ENCODE assay signal across 9 cellular contexts in the genomic region with DNA sequence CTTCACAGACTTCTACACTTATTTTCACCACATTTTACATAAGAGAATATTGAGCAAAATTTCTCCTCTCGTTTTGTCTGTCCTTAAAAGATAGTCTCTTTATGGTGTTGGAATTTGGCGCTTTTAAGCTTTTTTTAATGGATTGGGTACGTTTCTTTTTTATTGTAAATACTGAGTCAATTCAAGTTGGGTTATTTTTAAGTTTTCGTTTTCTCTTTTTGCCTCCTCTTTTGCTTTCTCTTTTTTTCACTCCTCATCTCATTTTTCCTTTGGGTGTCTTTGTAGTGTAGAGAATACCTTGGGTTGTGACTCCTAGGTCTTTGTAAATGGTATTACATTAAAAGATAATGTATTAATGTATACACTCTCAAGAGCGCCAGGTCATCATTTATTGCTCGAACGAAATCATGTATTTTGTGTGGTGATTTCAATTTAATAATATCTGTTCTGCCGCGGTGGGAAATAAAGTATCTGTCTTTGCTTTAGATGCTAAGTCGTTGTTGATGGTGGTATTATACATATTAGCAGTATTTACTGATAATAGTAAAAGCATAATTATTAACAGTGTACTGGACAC. TPM values are rescaled to one million over a fixed set of nuclear protein-coding genes. Genes with fewer than 3 reads are reported as not detected.
A peak's percentile ranks its signal among the peaks of the same experiment; 100 is the strongest.
DNase-seq lines count a peak whose midpoint lies in the region; ATAC-seq and TF ChIP-seq lines count a peak whose summit lies in the region.
"Had no signal": no experiment of that assay in that cellular context is flagged by ENCODE, and none has a peak within 500 bp of the region (broad histone marks: within the 10 kb centered on the region; RNA-seq: fewer than 3 reads in every experiment).

No MANE protein-coding gene starts in this region.

- H3K9ac ChIP-seq in Loucy (ENCODE audit: low read depth, low read length, poor library complexity, severe bottlenecking) (peak overlapping the region; percentile 95), endodermal cell (ENCODE audit: extremely low read depth, low read length, poor library complexity, severe bottlenecking) (peak overlapping the region; percentile 88), neuronal stem cell (ENCODE audit: low read depth, low read length, poor library complexity) (no peak overlapping the region)

- H3K79me1 ChIP-seq in neuronal stem cell (ENCODE audit: low read depth, low read length) = peaks cover 4% of the 10 kb centered on the region

- WGBS in endodermal cell (ENCODE audit: insufficient coverage in 1 of 2, insufficient read length in 1 of 2), 2 experiments = 10% methylated on average over 8 of the region's 10 CpGs; no CpG with 5 or more reads in 1 of the 2 experiments
- WGBS in neuronal stem cell (ENCODE audit: extremely low coverage in 2 of 2, insufficient read length in 2 of 2, insufficient replicate concordance in 1 of 2), 2 donors = no CpG with 5 or more reads among the region's 10 CpGs

- no peak for ATAC-seq in activated naive CD8-positive, alpha-beta T cell treated with anti-CD3 and anti-CD28 coated beads, Interleukin-2, amount 50 U/mL, for 24 hours
- no peak for ATAC-seq in HG03457 (IDR thresholded peaks at IDR 0.05; ENCODE audit: unreplicated experiment)

- no peaks in the 10 kb centered on the region for H3K9me2 ChIP-seq in Loucy (replicated peaks; ENCODE audit: low read depth, low read length)

- H3K27ac ChIP-seq in endodermal cell (ENCODE audit: low read depth, low read length) = no peak overlapping the region
- no peak overlapping the region for H3K27ac ChIP-seq in neuronal stem cell (replicated peaks; ENCODE audit: low read length)

- intact Hi-C loops in activated T-helper 1 cell treated with anti-CD3 and anti-CD28 coated beads, Interleukin-12 subunit alpha, Interleukin-12 subunit beta, Interleukin-2, Interleukin-4 antibody, amounts not matched to agents 30 ng/mL and 10 ng/mL and 1 ng/mL, durations not matched to agents 14 hours and 24 hours and 36 hours (cut with micrococcal nuclease) = loop anchor here (1.0 to 10.0 kb wide), 8 partner anchors 19 to 1312 kb away; a partner anchor contains a TSS

- CTCF ChIA-PET in BJ (lab: Yijun Ruan, JAX) = interaction anchor here (1.1 to 1.6 kb wide), 3 partner anchors 285 to 539 kb away, joined by 5 to 7 read pairs (median 5); no protein-coding TSS in a partner anchor

- H3K79me2 ChIP-seq in Loucy (ENCODE audit: insufficient read depth, low read length) = peaks cover 59% of the 10 kb centered on the region

- H3K36me3 ChIP-seq in BJ (ENCODE audit: control insufficient read depth, insufficient read depth, low read length) (no peaks in the 10 kb centered on the region), Loucy (ENCODE audit: insufficient read depth, low read length) (peaks cover 9% of the 10 kb centered on the region; the same call in 1 of the 2 replicates), endodermal cell (ENCODE audit: control insufficient read depth, insufficient read depth, low read length) (peaks cover 22% of the 10 kb centered on the region), neuronal stem cell (replicated peaks in 1 of 2; ENCODE audit: control insufficient read depth in 2 of 2, insufficient read depth in 2 of 2, low read length in 2 of 2) (peaks cover 2 to 23% of the 10 kb centered on the region in 2 donors)

- H2AFZ ChIP-seq in Loucy (ENCODE audit: low read length) (peak overlapping the region; percentile 98), neuronal stem cell (ENCODE audit: low read length) (peak overlapping the region; percentile 89)

- H2BK15ac ChIP-seq in neuronal stem cell (ENCODE audit: low read length) = no peak overlapping the region

- no peaks in the 10 kb centered on the region for H3K27me3 Mint-ChIP-seq in endodermal cell (ENCODE audit: insufficient read depth)
- H3K27me3 Mint-ChIP-seq in activated naive CD8-positive, alpha-beta T cell treated with anti-CD3 and anti-CD28 coated beads, Interleukin-2, amount 50 U/mL, for 24 hours = no peaks in the 10 kb centered on the region
- no peaks in the 10 kb centered on the region for H3K27me3 Mint-ChIP-seq in activated T-helper 1 cell treated with anti-CD3 and anti-CD28 coated beads, Interleukin-12 subunit alpha, Interleukin-12 subunit beta, Interleukin-2, Interleukin-4 antibody, amounts not matched to agents 30 ng/mL and 10 ng/mL and 1 ng/mL, durations not matched to agents 14 hours and 24 hours and 36 hours (ENCODE audit: insufficient read depth)

- no peak overlapping the region for H3K18ac ChIP-seq in neuronal stem cell (ENCODE audit: low read length)

- no peak overlapping the region for H2AK5ac ChIP-seq in neuronal stem cell (ENCODE audit: low read depth, low read length)

- TF ChIP-seq CTCF in BJ (IDR thresholded peaks at IDR 0.05; ENCODE audit: insufficient read depth, low read depth, low read length) (no peak), Loucy (conservative IDR thresholded peaks at IDR 0.05; ENCODE audit: low read length) (no peak), endodermal cell (conservative IDR thresholded peaks at IDR 0.05) (no peak)

- peaks cover 18% of the 10 kb centered on the region for H3K4me1 Mint-ChIP-seq in endodermal cell
- H3K4me1 Mint-ChIP-seq in activated naive CD8-positive, alpha-beta T cell treated with anti-CD3 and anti-CD28 coated beads, Interleukin-2, amount 50 U/mL, for 24 hours = peaks cover 45% of the 10 kb centered on the region
- H3K4me1 Mint-ChIP-seq in activated T-helper 1 cell treated with anti-CD3 and anti-CD28 coated beads, Interleukin-12 subunit alpha, Interleukin-12 subunit beta, Interleukin-2, Interleukin-4 antibody, amounts not matched to agents 30 ng/mL and 10 ng/mL and 1 ng/mL, durations not matched to agents 14 hours and 24 hours and 36 hours (ENCODE audit: low read depth) = peaks cover 19% of the 10 kb centered on the region

- no peak overlapping the region for H2BK120ac ChIP-seq in neuronal stem cell (ENCODE audit: low read depth, low read length)

- no peak overlapping the region for H2BK5ac ChIP-seq in neuronal stem cell (ENCODE audit: low read length)

- no peak overlapping the region for H3K4me3 Mint-ChIP-seq in endodermal cell
- H3K4me3 Mint-ChIP-seq in activated naive CD8-positive, alpha-beta T cell treated with anti-CD3 and anti-CD28 coated beads, Interleukin-2, amount 50 U/mL, for 24 hours = no peak overlapping the region
- H3K4me3 Mint-ChIP-seq in activated T-helper 1 cell treated with anti-CD3 and anti-CD28 coated beads, Interleukin-12 subunit alpha, Interleukin-12 subunit beta, Interleukin-2, Interleukin-4 antibody, amounts not matched to agents 30 ng/mL and 10 ng/mL and 1 ng/mL, durations not matched to agents 14 hours and 24 hours and 36 hours = no peak overlapping the region

- H3K4me3 ChIP-seq in BJ (ENCODE audit: low read depth, low read length) (peak overlapping the region; percentile 81), Loucy (ENCODE audit: low read length, poor library complexity, severe bottlenecking) (peak overlapping the region; percentile 88), endodermal cell (ENCODE audit: low read length) (peak overlapping the region; percentile 98), neuronal stem cell (ENCODE audit: low read length in 2 of 2) (peak overlapping the region; percentile 78 to 90)

- H3K36me3 Mint-ChIP-seq in endodermal cell (ENCODE audit: low read depth) = peaks cover 16% of the 10 kb centered on the region
- peaks cover 28% of the 10 kb centered on the region for H3K36me3 Mint-ChIP-seq in activated naive CD8-positive, alpha-beta T cell treated with anti-CD3 and anti-CD28 coated beads, Interleukin-2, amount 50 U/mL, for 24 hours (ENCODE audit: low read depth)
- H3K36me3 Mint-ChIP-seq in activated T-helper 1 cell treated with anti-CD3 and anti-CD28 coated beads, Interleukin-12 subunit alpha, Interleukin-12 subunit beta, Interleukin-2, Interleukin-4 antibody, amounts not matched to agents 30 ng/mL and 10 ng/mL and 1 ng/mL, durations not matched to agents 14 hours and 24 hours and 36 hours (ENCODE audit: low read depth) = peaks cover 9% of the 10 kb centered on the region

- peaks cover 46% of the 10 kb centered on the region for H4K20me1 ChIP-seq in Loucy (ENCODE audit: insufficient read depth, low read length, poor library complexity, severe bottlenecking)

- H4K8ac ChIP-seq in neuronal stem cell (ENCODE audit: low read depth, low read length) = no peak overlapping the region

- no peak overlapping the region for H3K4ac ChIP-seq in neuronal stem cell (ENCODE audit: low read length)

- no peaks in the 10 kb centered on the region for H3K27me3 ChIP-seq in BJ (ENCODE audit: control insufficient read depth, insufficient read depth, low read length)
- no peaks in the 10 kb centered on the region for H3K27me3 ChIP-seq in Loucy (ENCODE audit: insufficient read depth, low read length, poor library complexity, severe bottlenecking)
- H3K27me3 ChIP-seq in endodermal cell (ENCODE audit: control insufficient read depth, insufficient read depth, low read length, poor library complexity, severe bottlenecking) = no peaks in the 10 kb centered on the region
- H3K27me3 ChIP-seq in neuronal stem cell (ENCODE audit: control insufficient read depth in 3 of 3, insufficient read depth in 3 of 3, low read depth in 1 of 3, low read length in 3 of 3) = no peaks in the 10 kb centered on the region

- H2BK12ac ChIP-seq in neuronal stem cell (ENCODE audit: low read length) = no peak overlapping the region

- H4K91ac ChIP-seq in neuronal stem cell (ENCODE audit: low read depth, low read length, poor library complexity) = no peak overlapping the region

- DNase-seq in BJ (ENCODE audit: low read depth) = no peak
- no peak for DNase-seq in endodermal cell
- no peak for DNase-seq in neuronal stem cell (ENCODE audit: low spot score)
- no peak for DNase-seq in NCI-H2227 (lab: John Stamatoyannopoulos, UW; ENCODE audit: unreplicated experiment)
- no peak for DNase-seq in activated naive CD8-positive, alpha-beta T cell treated with anti-CD3 and anti-CD28 coated beads, Interleukin-2, amount 50 U/mL, for 24 hours
- no peak for DNase-seq in activated T-helper 1 cell treated with anti-CD3 and anti-CD28 coated beads, Interleukin-12 subunit alpha, Interleukin-12 subunit beta, Interleukin-2, Interleukin-4 antibody, amounts not matched to agents 30 ng/mL and 10 ng/mL and 1 ng/mL, durations not matched to agents 14 hours and 24 hours and 36 hours (ENCODE audit: low spot score)
- DNase-seq: NCI-H524 treated with DMSO at 0.1 percent for 48 hours had no signal

- H3K23ac ChIP-seq in neuronal stem cell (ENCODE audit: low read depth, low read length, poor library complexity) = no peak overlapping the region

- no peaks in the 10 kb centered on the region for H3K9me3 Mint-ChIP-seq in endodermal cell
- no peaks in the 10 kb centered on the region for H3K9me3 Mint-ChIP-seq in activated naive CD8-positive, alpha-beta T cell treated with anti-CD3 and anti-CD28 coated beads, Interleukin-2, amount 50 U/mL, for 24 hours
- no peaks in the 10 kb centered on the region for H3K9me3 Mint-ChIP-seq in activated T-helper 1 cell treated with anti-CD3 and anti-CD28 coated beads, Interleukin-12 subunit alpha, Interleukin-12 subunit beta, Interleukin-2, Interleukin-4 antibody, amounts not matched to agents 30 ng/mL and 10 ng/mL and 1 ng/mL, durations not matched to agents 14 hours and 24 hours and 36 hours

- peak overlapping the region; percentile 74 for H3K4me2 ChIP-seq in Loucy (ENCODE audit: low read depth, low read length, poor library complexity, severe bottlenecking)
- H3K4me2 ChIP-seq in neuronal stem cell (ENCODE audit: insufficient read depth, low read length, poor library complexity, severe bottlenecking) = peak overlapping the region; percentile 29

- POLR2A ChIA-PET in BJ (lab: Charles Lee) = no interaction called here

- H3K9me3 ChIP-seq in Loucy (ENCODE audit: insufficient read depth, low read depth, low read length) = no peaks in the 10 kb centered on the region
- H3K9me3 ChIP-seq in endodermal cell (ENCODE audit: control insufficient read depth, low read length) = no peaks in the 10 kb centered on the region
- H3K9me3 ChIP-seq in neuronal stem cell (replicated peaks in 1 of 2; ENCODE audit: control insufficient read depth in 2 of 2, insufficient read depth in 1 of 2, low read depth in 1 of 2, low read length in 2 of 2) = no peaks in the 10 kb centered on the region

- H3K27ac Mint-ChIP-seq in endodermal cell = no peak overlapping the region
- no peak overlapping the region for H3K27ac Mint-ChIP-seq in activated naive CD8-positive, alpha-beta T cell treated with anti-CD3 and anti-CD28 coated beads, Interleukin-2, amount 50 U/mL, for 24 hours
- no peak overlapping the region for H3K27ac Mint-ChIP-seq in activated T-helper 1 cell treated with anti-CD3 and anti-CD28 coated beads, Interleukin-12 subunit alpha, Interleukin-12 subunit beta, Interleukin-2, Interleukin-4 antibody, amounts not matched to agents 30 ng/mL and 10 ng/mL and 1 ng/mL, durations not matched to agents 14 hours and 24 hours and 36 hours

- H3K14ac ChIP-seq in neuronal stem cell (ENCODE audit: low read length) = no peak overlapping the region

- H3F3A ChIP-seq in Loucy (ENCODE audit: low read depth) = no peaks in the 10 kb centered on the region; the same call in 1 of the 2 replicates

- H3K4me1 ChIP-seq in Loucy (ENCODE audit: insufficient read depth, low read length, poor library complexity, severe bottlenecking) (peaks cover 54% of the 10 kb centered on the region), endodermal cell (ENCODE audit: control insufficient read depth, insufficient read depth, low read length) (peaks cover 2% of the 10 kb centered on the region), neuronal stem cell (ENCODE audit: control insufficient read depth in 2 of 2, insufficient read depth in 1 of 2, low read depth in 1 of 2, low read length in 2 of 2) (peaks cover 0 to 9% of the 10 kb centered on the region in 2 donors)

RNA-seq across cellular contexts. Expression of a gene that starts 0.8 kb away (rescaled TPM):
- polyA plus RNA-seq in BJ (2011; rRNA removed) = 10.4 and 17.9 TPM in 2 replicates
- 8.2 and 10.2 TPM in 2 replicates for polyA minus RNA-seq in BJ (2011; rRNA and poly(A)+ RNA removed)
- total RNA-seq in endodermal cell = 10 to 100 TPM; 28.8 to 36.1 TPM
- 64.9 TPM for polyA plus RNA-seq in endodermal cell (2013, experiment 1 of 2)
- 56.9 TPM for polyA plus RNA-seq in endodermal cell (2013, experiment 2 of 2)
- polyA plus RNA-seq in neuronal stem cell (2013, experiment 1 of 2) = 42.8 TPM
- 45.5 TPM for polyA plus RNA-seq in neuronal stem cell (2013, experiment 2 of 2)
- 51.1 and 51.3 TPM in 2 replicates for total RNA-seq in activated T-helper 1 cell treated with anti-CD3 and anti-CD28 coated beads, Interleukin-12 subunit alpha, Interleukin-12 subunit beta, Interleukin-2, Interleukin-4 antibody, amounts not matched to agents 30 ng/mL and 10 ng/mL and 1 ng/mL, durations not matched to agents 14 hours and 24 hours and 36 hours
